9 cellular contexts compared by ENCODE assay signal in genomic region chr3:64945171-64945684, GRCh38.
DNase-seq lines count a peak whose midpoint lies in the region; ATAC-seq and TF ChIP-seq lines count a peak whose summit lies in the region.
"Had no signal": no experiment of that assay in that cellular context is flagged by ENCODE, and none has a peak within 500 bp of the region (broad histone marks: within the 10 kb centered on the region; RNA-seq: fewer than 3 reads in every experiment).

No MANE protein-coding gene starts in this region.

- H3K4me1 ChIP-seq in esophagus muscularis mucosa (peaks cover 5 to 31% (median 21%) of the 10 kb centered on the region in 4 donors), tibial artery (peaks cover 0 to 29% (median 16%) of the 10 kb centered on the region in 4 donors)

- DNase-seq in DMS153 (lab: John Stamatoyannopoulos, UW) = peak; percentile 9
- no peak for DNase-seq in DMS153 treated with DMSO at 0.1 percent for 48 hours (lab: John Stamatoyannopoulos, UW; ENCODE audit: unreplicated experiment)
- peak; percentile 92 for DNase-seq in esophagus muscularis mucosa (ENCODE audit: extremely low spot score)
- DNase-seq in mesothelial cell of epicardium (ENCODE audit: low spot score in 2 of 2, unreplicated experiment in 2 of 2) = peak in 1 of 2 experiments; percentile 39
- DNase-seq in tibial artery = peak; percentile 36 to 87
- no peak for DNase-seq in T-helper 17 cell
- DNase-seq: activated naive CD4-positive, alpha-beta T cell had no signal

- 24% methylated on average over 5 of the region's 6 CpGs for WGBS in esophagus muscularis mucosa

- peak; percentile 31 for TF ChIP-seq EP300 in esophagus muscularis mucosa (IDR thresholded peaks at IDR 0.05)

- intact Hi-C loops in esophagus muscularis mucosa (cut with DNase I) (no loop called here), tibial artery (cut with DNase I; ENCODE audit: low total_unique reads) (no loop called here)

- H3K27me3 ChIP-seq in esophagus muscularis mucosa (no peaks in the 10 kb centered on the region), tibial artery (no peaks in the 10 kb centered on the region)

- H3K27ac ChIP-seq in esophagus muscularis mucosa (replicated peaks in 1 of 4) = peak overlapping the region; percentile 8 to 73 (median 64)
- H3K27ac ChIP-seq in tibial artery = peak overlapping the region; percentile 57 to 70

- H3K9me3 Mint-ChIP-seq in mesothelial cell of epicardium = no peaks in the 10 kb centered on the region

- H3K4me3 Mint-ChIP-seq in mesothelial cell of epicardium = peak overlapping the region; percentile 3
- H3K4me3 Mint-ChIP-seq in T-helper 17 cell = no peak overlapping the region

- no peaks in the 10 kb centered on the region for H3K9me3 ChIP-seq in esophagus muscularis mucosa
- H3K9me3 ChIP-seq in tibial artery = no peaks in the 10 kb centered on the region
- H3K9me3 ChIP-seq in T-helper 17 cell (ENCODE audit: control insufficient read depth, low read length, poor library complexity, severe bottlenecking) = no peaks in the 10 kb centered on the region

- TF ChIP-seq CTCF in esophagus muscularis mucosa (IDR thresholded peaks at IDR 0.05) = no peak
- no peak for TF ChIP-seq CTCF in mesothelial cell of epicardium (IDR thresholded peaks at IDR 0.05; ENCODE audit: unreplicated experiment)
- no peak for TF ChIP-seq CTCF in tibial artery (IDR thresholded peaks at IDR 0.05)

- H3K27me3 Mint-ChIP-seq in mesothelial cell of epicardium (ENCODE audit: low read depth) (no peaks in the 10 kb centered on the region), T-helper 17 cell (no peaks in the 10 kb centered on the region)

- H3K36me3 Mint-ChIP-seq in mesothelial cell of epicardium (no peaks in the 10 kb centered on the region), T-helper 17 cell (ENCODE audit: low read depth) (no peaks in the 10 kb centered on the region)

- TF ChIP-seq POLR2A in esophagus muscularis mucosa (IDR thresholded peaks at IDR 0.05; ENCODE audit: low read depth) = no peak

- H3K27ac Mint-ChIP-seq in mesothelial cell of epicardium (peak overlapping the region; percentile 92), T-helper 17 cell (no peak overlapping the region)

- H3K4me1 Mint-ChIP-seq in mesothelial cell of epicardium = peaks cover 24% of the 10 kb centered on the region
- no peaks in the 10 kb centered on the region for H3K4me1 Mint-ChIP-seq in T-helper 17 cell

- no peaks in the 10 kb centered on the region for H3K36me3 ChIP-seq in esophagus muscularis mucosa
- H3K36me3 ChIP-seq in tibial artery = no peaks in the 10 kb centered on the region

- ATAC-seq in HG02981 (IDR thresholded peaks at IDR 0.05; ENCODE audit: unreplicated experiment) (no peak), T-helper 17 cell (no peak), HG03342 (IDR thresholded peaks at IDR 0.05; ENCODE audit: unreplicated experiment) (no peak)

- H3K4me3 ChIP-seq in esophagus muscularis mucosa (no peak overlapping the region), tibial artery (peak overlapping the region in 1 of 2 donors; percentile 10)

Comparison
In these comparisons a context has a peak if more than half of its experiments do, and no peak if none do; other contexts are left out.
1. DNase-seq: peak in DMS153 (single experiment), esophagus muscularis mucosa (single experiment) and tibial artery (2 of 2); none in DMS153 treated with DMSO at 0.1 percent for 48 hours (single experiment) and T-helper 17 cell (0 of 3).